ENCODE assay signal across 20 cellular contexts in genomic region chr1:180433873-180434272, GRCh38.
A peak's percentile ranks its signal among the peaks of the same experiment; 100 is the strongest.
DNase-seq lines count a peak whose midpoint lies in the region; ATAC-seq, FAIRE-seq and TF ChIP-seq lines count a peak whose summit lies in the region.
"Had no signal": no experiment of that assay in that cellular context is flagged by ENCODE, and none has a peak within 500 bp of the region (broad histone marks: within the 10 kb centered on the region; RNA-seq: fewer than 3 reads in every experiment).

No MANE protein-coding gene starts in this region.

- H3K27ac Mint-ChIP-seq in MCF 10A (ENCODE audit: low read depth, unreplicated experiment) (peak overlapping the region; percentile 13), nephron progenitor cell (peak overlapping the region; percentile 27), progenitor cell of endocrine pancreas (no peak overlapping the region)
- H3K27ac Mint-ChIP-seq: CD8-positive, alpha-beta memory T cell; HFFc6 had no signal

- no TSS peak for BruUV-seq in MCF 10A (replicated peaks; lab: Mats Ljungman, UMichigan)

- DNase-seq in MCF 10A (ENCODE audit: unreplicated experiment) (no peak), breast epithelium (ENCODE audit: low spot score in 2 of 2) (no peak), bronchial epithelial cell (ENCODE audit: low read depth) (peak; percentile 2), nephron progenitor cell (no peak), NCI-H1436 treated with DMSO at 0.1 percent for 48 hours (lab: John Stamatoyannopoulos, UW) (no peak), progenitor cell of endocrine pancreas (ENCODE audit: low spot score, unreplicated experiment) (no peak)
- DNase-seq: AML-193; Caco-2; CD8-positive, alpha-beta memory T cell; DMS53; GOT3; HCEC 1CT; HFFc6; KBM-7 had no signal

- H3K9me3 ChIP-seq in breast epithelium: no peaks in the 10 kb centered on the region
- H3K9me3 ChIP-seq: Caco-2 had no signal

- H3K4me1 Mint-ChIP-seq in MCF 10A (ENCODE audit: insufficient read depth, unreplicated experiment) (peaks cover 14% of the 10 kb centered on the region), nephron progenitor cell (no peaks in the 10 kb centered on the region), progenitor cell of endocrine pancreas (ENCODE audit: low read depth) (peaks cover 4% of the 10 kb centered on the region)

- no peak for FAIRE-seq in bronchial epithelial cell (lab: Jason Lieb, UNC)
- FAIRE-seq: GM12878, GM18507 had no signal

- H3K36me3 Mint-ChIP-seq in MCF 10A (ENCODE audit: insufficient read depth, unreplicated experiment) (peaks cover 38% of the 10 kb centered on the region), nephron progenitor cell (ENCODE audit: low read depth) (peaks cover 67% of the 10 kb centered on the region), progenitor cell of endocrine pancreas (ENCODE audit: insufficient read depth) (peaks cover 31% of the 10 kb centered on the region)

- H3K36me3 ChIP-seq in breast epithelium: no peaks in the 10 kb centered on the region
- H3K36me3 ChIP-seq in bronchial epithelial cell (ENCODE audit: control insufficient read depth, insufficient read depth, low read length): no peaks in the 10 kb centered on the region

- ATAC-seq in GM21423 (IDR thresholded peaks at IDR 0.05; ENCODE audit: unreplicated experiment): no peak
- ATAC-seq: GM12878 had no signal

- H3K27ac ChIP-seq in breast epithelium: no peak overlapping the region
- H3K27ac ChIP-seq: 22Rv1, BLaER1, HL-60 had no signal

- TF ChIP-seq CTCF in MCF 10A (IDR thresholded peaks at IDR 0.05; ENCODE audit: unreplicated experiment): no peak
- TF ChIP-seq CTCF in breast epithelium (IDR thresholded peaks at IDR 0.05): no peak
- TF ChIP-seq CTCF in bronchial epithelial cell (IDR thresholded peaks at IDR 0.05; ENCODE audit: insufficient read depth, low read length, severe bottlenecking): no peak
- TF ChIP-seq CTCF in nephron progenitor cell (IDR thresholded peaks at IDR 0.05): no peak
- TF ChIP-seq CTCF in progenitor cell of endocrine pancreas (IDR thresholded peaks at IDR 0.05; ENCODE audit: unreplicated experiment): no peak

- H3K4me3 Mint-ChIP-seq in MCF 10A (ENCODE audit: unreplicated experiment): no peak overlapping the region
- no peak overlapping the region for H3K4me3 Mint-ChIP-seq in nephron progenitor cell
- no peak overlapping the region for H3K4me3 Mint-ChIP-seq in progenitor cell of endocrine pancreas (ENCODE audit: low read depth)
- H3K4me3 Mint-ChIP-seq: HFFc6 had no signal

- POLR2A ChIA-PET in MCF 10A (lab: Yijun Ruan, JAX): interaction anchor here (0.7 kb wide), 1 partner anchor 13 kb away, joined by 4 read pairs; no protein-coding TSS in a partner anchor

- TF ChIP-seq POLR2A in breast epithelium (IDR thresholded peaks at IDR 0.05): no peak

- intact Hi-C loops in MCF 10A (cut with micrococcal nuclease): no loop called here
- intact Hi-C loops in breast epithelium (cut with DNase I; ENCODE audit: low total_unique reads): no loop called here

- no peaks in the 10 kb centered on the region for H3K27me3 Mint-ChIP-seq in MCF 10A (ENCODE audit: insufficient read depth, unreplicated experiment)
- H3K27me3 Mint-ChIP-seq in nephron progenitor cell (ENCODE audit: low read depth, poor library complexity): peaks cover 3% of the 10 kb centered on the region
- H3K27me3 Mint-ChIP-seq in progenitor cell of endocrine pancreas: no peaks in the 10 kb centered on the region
- H3K27me3 Mint-ChIP-seq: CD8-positive, alpha-beta memory T cell had no signal

- H3K4me1 ChIP-seq in breast epithelium: no peaks in the 10 kb centered on the region
- H3K4me1 ChIP-seq: BLaER1 had no signal

- no peaks in the 10 kb centered on the region for H3K27me3 ChIP-seq in breast epithelium
- H3K27me3 ChIP-seq in bronchial epithelial cell (ENCODE audit: control insufficient read depth, insufficient read depth, low read length): no peaks in the 10 kb centered on the region
- H3K27me3 ChIP-seq: BLaER1 had no signal

- no peak overlapping the region for H3K4me3 ChIP-seq in breast epithelium
- H3K4me3 ChIP-seq in bronchial epithelial cell (ENCODE audit: low read depth, low read length): no peak overlapping the region
- H3K4me3 ChIP-seq: BLaER1, GM12878 had no signal

- CTCF ChIA-PET in MCF 10A (lab: Yijun Ruan, JAX): interaction anchor here (2.3 kb wide), 1 partner anchor 48 kb away, joined by 8 read pairs; no protein-coding TSS in a partner anchor

- no peaks in the 10 kb centered on the region for H3K9me3 Mint-ChIP-seq in MCF 10A (ENCODE audit: unreplicated experiment)
- peaks cover 28% of the 10 kb centered on the region for H3K9me3 Mint-ChIP-seq in nephron progenitor cell
- H3K9me3 Mint-ChIP-seq in progenitor cell of endocrine pancreas (ENCODE audit: low read depth): peaks cover 28% of the 10 kb centered on the region
- H3K9me3 Mint-ChIP-seq: HFFc6 had no signal
